Comparison of ENCODE assay signal across 31 cellular contexts in the genomic region with DNA sequence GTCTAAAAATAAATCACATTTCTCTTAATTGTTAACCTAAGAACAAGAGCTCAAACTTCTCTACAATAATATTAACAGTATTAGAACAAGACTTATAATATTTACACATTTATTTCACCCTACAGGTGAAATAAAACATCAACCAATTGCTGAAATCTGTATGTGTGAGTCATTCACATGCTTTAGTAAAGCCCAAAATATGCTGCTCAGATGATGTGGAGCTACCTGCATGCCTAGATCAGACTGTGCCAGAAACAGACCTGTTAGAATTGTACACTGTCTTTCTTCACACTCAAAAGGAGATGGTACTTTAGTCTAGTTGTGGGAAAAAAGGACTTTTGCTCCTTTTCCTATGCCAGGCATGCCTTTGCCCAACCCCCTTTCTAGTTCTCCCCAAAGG. TPM values are rescaled to one million over a fixed set of nuclear protein-coding genes. Genes with fewer than 3 reads are reported as not detected.
DNase-seq lines count a peak whose midpoint lies in the region; ATAC-seq and TF ChIP-seq lines count a peak whose summit lies in the region.
"Had no signal": no experiment of that assay in that cellular context is flagged by ENCODE, and none has a peak within 500 bp of the region (broad histone marks: within the 10 kb centered on the region; RNA-seq: fewer than 3 reads in every experiment).

No MANE protein-coding gene starts in this region.

- no peak for ATAC-seq in effector memory CD8-positive, alpha-beta T cell (replicated peaks)
- ATAC-seq in memory B cell (ENCODE audit: low read depth): no peak
- no peak for ATAC-seq in stimulated activated naive B cell treated with anti-CD40 and anti-IgM and Interleukin-4, amounts not matched to agents 10 μg/mL and 1 μg/mL and 100 μg/mL, for 72 hours (replicated peaks)
- ATAC-seq: HepG2 had no signal

- DNase-seq in MCF 10A (ENCODE audit: unreplicated experiment): peak; percentile 38
- DNase-seq in breast epithelium (ENCODE audit: low spot score in 2 of 2): no peak
- no peak for DNase-seq in effector memory CD8-positive, alpha-beta T cell
- DNase-seq in memory B cell (ENCODE audit: low spot score in 2 of 2): no peak
- no peak for DNase-seq in stimulated activated naive B cell treated with anti-CD40 and anti-IgM and Interleukin-4, amounts not matched to agents 10 μg/mL and 1 μg/mL and 100 μg/mL, for 72 hours
- DNase-seq in NAMALWA (ENCODE audit: low spot score): no peak
- DNase-seq in OCI-M1 (lab: John Stamatoyannopoulos, UW): no peak
- no peak for DNase-seq in HAP-1 (ENCODE audit: low spot score in 2 of 2)
- DNase-seq: activated CD4-positive, alpha-beta T cell treated with anti-CD3 and anti-CD28 coated beads, Interleukin-2, amount 10 ng/mL, durations not matched to agents 24 days and 14 days; activated gamma-delta T cell; CD4-positive, alpha-beta T cell; cortex of kidney; endodermal cell; H9; left cardiac atrium; NCI-H1436; NCI-H2081; NCI-H226; NCI-H526 treated with DMSO at 0.1 percent for 48 hours; nephron progenitor cell; ovary; Peyer's patch; SIG-M5; spleen; stimulated activated CD4-positive, alpha-beta T cell treated with anti-CD3 and anti-CD28 coated beads, Interleukin-2, amount 100 ng/mL, for 24 hours; T-helper 9 cell; thyroid gland; WERI-Rb-1 had no signal

- intact Hi-C loops in MCF 10A (cut with micrococcal nuclease): no loop called here
- intact Hi-C loops in breast epithelium (cut with DNase I; ENCODE audit: low total_unique reads): loop anchor here (10.0 kb wide), 1 partner anchor 1681 kb away; no protein-coding TSS in a partner anchor

- no peaks in the 10 kb centered on the region for H3K27me3 Mint-ChIP-seq in MCF 10A (ENCODE audit: insufficient read depth, unreplicated experiment)
- H3K27me3 Mint-ChIP-seq in effector memory CD8-positive, alpha-beta T cell: no peaks in the 10 kb centered on the region
- H3K27me3 Mint-ChIP-seq in memory B cell: no peaks in the 10 kb centered on the region
- H3K27me3 Mint-ChIP-seq in stimulated activated naive B cell treated with anti-CD40 and anti-IgM and Interleukin-4, amounts not matched to agents 10 μg/mL and 1 μg/mL and 100 μg/mL, for 72 hours: no peaks in the 10 kb centered on the region
- H3K27me3 Mint-ChIP-seq: activated CD4-positive, alpha-beta T cell treated with anti-CD3 and anti-CD28 coated beads, Interleukin-2, amount 10 ng/mL, durations not matched to agents 24 days and 14 days; CD4-positive, alpha-beta T cell had no signal

- H3K36me3 ChIP-seq in breast epithelium: no peaks in the 10 kb centered on the region
- no peaks in the 10 kb centered on the region for H3K36me3 ChIP-seq in HAP-1 (replicated peaks)
- H3K36me3 ChIP-seq: ascending aorta, ovary, Peyer's patch, spleen, thyroid gland, vagina, WERI-Rb-1 had no signal

- BruUV-seq in MCF 10A (replicated peaks; lab: Mats Ljungman, UMichigan): no TSS peak

- TF ChIP-seq CTCF in MCF 10A (IDR thresholded peaks at IDR 0.05; ENCODE audit: unreplicated experiment) (no peak), breast epithelium (IDR thresholded peaks at IDR 0.05) (no peak)

- CTCF ChIA-PET in MCF 10A (lab: Yijun Ruan, JAX): interaction anchor here (0.8 kb wide), 1 partner anchor 171 kb away, joined by 3 read pairs; no protein-coding TSS in a partner anchor

- TF ChIP-seq POLR2A in breast epithelium (IDR thresholded peaks at IDR 0.05): no peak

- in situ Hi-C loops in HAP-1 (cut with MboI; ENCODE audit: low sequenced_read_pairs): no loop called here

- H3K4me3 ChIP-seq in breast epithelium (no peak overlapping the region), HAP-1 (no peak overlapping the region)
- H3K4me3 ChIP-seq: ascending aorta, ovary, Peyer's patch, spleen, thyroid gland, vagina had no signal

- H3K4me3 Mint-ChIP-seq in MCF 10A (ENCODE audit: unreplicated experiment): no peak overlapping the region
- H3K4me3 Mint-ChIP-seq in effector memory CD8-positive, alpha-beta T cell: no peak overlapping the region
- no peak overlapping the region for H3K4me3 Mint-ChIP-seq in memory B cell
- H3K4me3 Mint-ChIP-seq in stimulated activated naive B cell treated with anti-CD40 and anti-IgM and Interleukin-4, amounts not matched to agents 10 μg/mL and 1 μg/mL and 100 μg/mL, for 72 hours: no peak overlapping the region
- H3K4me3 Mint-ChIP-seq: activated CD4-positive, alpha-beta T cell treated with anti-CD3 and anti-CD28 coated beads, Interleukin-2, amount 10 ng/mL, durations not matched to agents 24 days and 14 days; CD4-positive, alpha-beta T cell; endodermal cell; H9; nephron progenitor cell had no signal

- POLR2A ChIA-PET in MCF 10A (lab: Yijun Ruan, JAX): interaction anchor here (0.6 to 1.5 kb wide), 6 partner anchors 12 to 96 kb away, joined by 3 to 6 read pairs (median 4); a partner anchor contains a TSS

- no peaks in the 10 kb centered on the region for H3K9me3 ChIP-seq in breast epithelium
- H3K9me3 ChIP-seq in HAP-1: no peaks in the 10 kb centered on the region
- H3K9me3 ChIP-seq: ascending aorta, ovary, Peyer's patch, spleen, thyroid gland, vagina had no signal

- H3K27ac Mint-ChIP-seq in MCF 10A (ENCODE audit: low read depth, unreplicated experiment) (peak overlapping the region; percentile 57), memory B cell (peak overlapping the region; percentile 10)
- H3K27ac Mint-ChIP-seq in effector memory CD8-positive, alpha-beta T cell: peak overlapping the region; percentile 23 to 55
- H3K27ac Mint-ChIP-seq in stimulated activated naive B cell treated with anti-CD40 and anti-IgM and Interleukin-4, amounts not matched to agents 10 μg/mL and 1 μg/mL and 100 μg/mL, for 72 hours: peak overlapping the region; percentile 2
- H3K27ac Mint-ChIP-seq: activated CD4-positive, alpha-beta T cell treated with anti-CD3 and anti-CD28 coated beads, Interleukin-2, amount 10 ng/mL, durations not matched to agents 24 days and 14 days; CD4-positive, alpha-beta T cell; endodermal cell; H9; nephron progenitor cell had no signal

- H3K27me3 ChIP-seq in breast epithelium: no peaks in the 10 kb centered on the region
- no peaks in the 10 kb centered on the region for H3K27me3 ChIP-seq in HAP-1 (ENCODE audit: low read depth)
- H3K27me3 ChIP-seq: ascending aorta, ovary, Peyer's patch, spleen, thyroid gland, vagina had no signal

- H3K9me3 Mint-ChIP-seq in MCF 10A (ENCODE audit: unreplicated experiment) (no peaks in the 10 kb centered on the region), memory B cell (no peaks in the 10 kb centered on the region)
- H3K9me3 Mint-ChIP-seq in effector memory CD8-positive, alpha-beta T cell: no peaks in the 10 kb centered on the region
- H3K9me3 Mint-ChIP-seq in stimulated activated naive B cell treated with anti-CD40 and anti-IgM and Interleukin-4, amounts not matched to agents 10 μg/mL and 1 μg/mL and 100 μg/mL, for 72 hours: no peaks in the 10 kb centered on the region
- H3K9me3 Mint-ChIP-seq: CD4-positive, alpha-beta T cell; endodermal cell; H9; nephron progenitor cell had no signal

- H3K36me3 Mint-ChIP-seq in MCF 10A (ENCODE audit: insufficient read depth, unreplicated experiment) (no peaks in the 10 kb centered on the region), memory B cell (no peaks in the 10 kb centered on the region)
- H3K36me3 Mint-ChIP-seq in effector memory CD8-positive, alpha-beta T cell (ENCODE audit: insufficient read depth): no peaks in the 10 kb centered on the region
- H3K36me3 Mint-ChIP-seq in stimulated activated naive B cell treated with anti-CD40 and anti-IgM and Interleukin-4, amounts not matched to agents 10 μg/mL and 1 μg/mL and 100 μg/mL, for 72 hours: peaks cover 0 to 4% of the 10 kb centered on the region in 2 donors

- H3K27ac ChIP-seq in breast epithelium: no peak overlapping the region
- H3K27ac ChIP-seq: ascending aorta, ovary, Peyer's patch, spleen, thyroid gland, vagina, WERI-Rb-1 had no signal

- H3K4me1 Mint-ChIP-seq in MCF 10A (ENCODE audit: insufficient read depth, unreplicated experiment) (peaks cover 7% of the 10 kb centered on the region), memory B cell (peaks cover 29% of the 10 kb centered on the region)
- peaks cover 15 to 27% of the 10 kb centered on the region in 2 donors for H3K4me1 Mint-ChIP-seq in effector memory CD8-positive, alpha-beta T cell (ENCODE audit: low read depth in 2 of 2)
- peaks cover 26 to 49% of the 10 kb centered on the region in 2 donors for H3K4me1 Mint-ChIP-seq in stimulated activated naive B cell treated with anti-CD40 and anti-IgM and Interleukin-4, amounts not matched to agents 10 μg/mL and 1 μg/mL and 100 μg/mL, for 72 hours
- H3K4me1 Mint-ChIP-seq: endodermal cell, nephron progenitor cell had no signal

- H3K4me1 ChIP-seq in breast epithelium (no peaks in the 10 kb centered on the region), HAP-1 (peaks cover 3% of the 10 kb centered on the region; the same call in 1 of the 2 replicates)
- H3K4me1 ChIP-seq: ascending aorta, thyroid gland had no signal

RNA-seq across cellular contexts. Expression of a gene that starts 54.7 kb away (rescaled TPM):
- total RNA-seq in MCF 10A (2022) (1.3 and 2.2 TPM in 2 replicates), breast epithelium (10 to 100 TPM in 2 of 3 donors, 1 to 10 TPM in 1; 4.8 to 19.2 (median 11.8) TPM)

Comparison
In these comparisons a context has a peak if more than half of its experiments do, and no peak if none do; other contexts are left out.
1. H3K27ac Mint-ChIP-seq: peak in every context shown above with its lines; median percentile 57 in MCF 10A; 39 in effector memory CD8-positive, alpha-beta T cell; 10 in memory B cell; 2 in stimulated activated naive B cell treated with anti-CD40 and anti-IgM and Interleukin-4, amounts not matched to agents 10 μg/mL and 1 μg/mL and 100 μg/mL, for 72 hours.